Comparison of ENCODE assay signal across 8 cellular contexts in genomic region chr17:68199837-68200688, GRCh38. TPM values are rescaled to one million over a fixed set of nuclear protein-coding genes. Genes with fewer than 3 reads are reported as not detected.
DNase-seq lines count a peak whose midpoint lies in the region; ATAC-seq and TF ChIP-seq lines count a peak whose summit lies in the region.

No MANE protein-coding gene starts in this region.

- CTCF ChIA-PET in MCF 10A (lab: Yijun Ruan, JAX): interaction anchor here (0.6 to 4.7 kb wide), 15 partner anchors 8 to 273 kb away, joined by 3 to 40 read pairs (median 5); no protein-coding TSS in a partner anchor

- H3K27ac ChIP-seq in Karpas-422 (ENCODE audit: low read length) (no peak overlapping the region), testis (no peak overlapping the region)

- intact Hi-C loops in MCF 10A (cut with micrococcal nuclease): loop anchor here (1.0 kb wide), 1 partner anchor 28 kb away; no protein-coding TSS in a partner anchor
- intact Hi-C loops in testis (cut with DNase I; ENCODE audit: low total_unique reads): no loop called here

- TF ChIP-seq CTCF in MCF 10A (IDR thresholded peaks at IDR 0.05; ENCODE audit: unreplicated experiment) (no peak), nephron progenitor cell (IDR thresholded peaks at IDR 0.05) (no peak), testis (IDR thresholded peaks at IDR 0.05) (no peak)

- peaks cover 45% of the 10 kb centered on the region for H3K27me3 Mint-ChIP-seq in MCF 10A (ENCODE audit: insufficient read depth, unreplicated experiment)
- peaks cover 100% of the 10 kb centered on the region for H3K27me3 Mint-ChIP-seq in nephron progenitor cell (ENCODE audit: low read depth, poor library complexity)

- TF ChIP-seq POLR2A in testis (IDR thresholded peaks at IDR 0.05): no peak

- H3K4me3 ChIP-seq in Karpas-422 (ENCODE audit: low read length) (peak overlapping the region; percentile 72), testis (peak overlapping the region in 1 of 2 donors; percentile 9)

- POLR2A ChIA-PET in MCF 10A (lab: Yijun Ruan, JAX): interaction anchor here (1.3 kb wide), 1 partner anchor 49 kb away, joined by 5 read pairs; no protein-coding TSS in a partner anchor

- 2 to 8% methylated on average over 7 to 30 of the region's 30 CpGs for WGBS in testis, 2 donors

- H3K79me2 ChIP-seq in Karpas-422 (ENCODE audit: low read length): no peaks in the 10 kb centered on the region

- H4K20me1 ChIP-seq in Karpas-422 (ENCODE audit: insufficient read depth, low read depth, low read length): no peaks in the 10 kb centered on the region

- H3K9ac ChIP-seq in Karpas-422 (ENCODE audit: low read length): peak overlapping the region; percentile 81

- H2AFZ ChIP-seq in Karpas-422 (ENCODE audit: low read length): peak overlapping the region; percentile 69; the same call in 1 of the 2 replicates

- H3K27ac Mint-ChIP-seq in MCF 10A (ENCODE audit: low read depth, unreplicated experiment): no peak overlapping the region
- H3K27ac Mint-ChIP-seq in nephron progenitor cell: no peak overlapping the region

- peak; percentile 12 for DNase-seq in COLO668 (lab: John Stamatoyannopoulos, UW; ENCODE audit: unreplicated experiment)
- peak; percentile 44 for DNase-seq in Karpas-422
- DNase-seq in MCF 10A (ENCODE audit: unreplicated experiment): no peak
- DNase-seq in nephron progenitor cell: no peak
- no peak for DNase-seq in GF-D8 (lab: John Stamatoyannopoulos, UW)
- no peak for DNase-seq in testis

- peaks cover 50% of the 10 kb centered on the region for H3K4me1 ChIP-seq in Karpas-422 (ENCODE audit: low read length)
- peaks cover 40% of the 10 kb centered on the region for H3K4me1 ChIP-seq in testis

- H3K4me1 Mint-ChIP-seq in MCF 10A (ENCODE audit: insufficient read depth, unreplicated experiment) (no peaks in the 10 kb centered on the region), nephron progenitor cell (peaks cover 16% of the 10 kb centered on the region)

- no TSS peak for BruUV-seq in MCF 10A (replicated peaks; lab: Mats Ljungman, UMichigan)

- H3K36me3 Mint-ChIP-seq in MCF 10A (ENCODE audit: insufficient read depth, unreplicated experiment) (no peaks in the 10 kb centered on the region), nephron progenitor cell (ENCODE audit: low read depth) (no peaks in the 10 kb centered on the region)

- peak overlapping the region; percentile 21 for H3K4me3 Mint-ChIP-seq in MCF 10A (ENCODE audit: unreplicated experiment)
- peak overlapping the region; percentile 64 for H3K4me3 Mint-ChIP-seq in nephron progenitor cell

- H3K27me3 ChIP-seq in Karpas-422 (ENCODE audit: low read length) (no peaks in the 10 kb centered on the region), testis (no peaks in the 10 kb centered on the region)

- H3K9me2 ChIP-seq in Karpas-422 (replicated peaks; ENCODE audit: insufficient read depth, low read length): no peaks in the 10 kb centered on the region

- H3K9me3 Mint-ChIP-seq in MCF 10A (ENCODE audit: unreplicated experiment): no peaks in the 10 kb centered on the region
- no peaks in the 10 kb centered on the region for H3K9me3 Mint-ChIP-seq in nephron progenitor cell

- no peaks in the 10 kb centered on the region for H3K9me3 ChIP-seq in Karpas-422 (ENCODE audit: low read length)
- H3K9me3 ChIP-seq in testis: no peaks in the 10 kb centered on the region

- no peak for ATAC-seq in GM18868 (IDR thresholded peaks at IDR 0.05; ENCODE audit: unreplicated experiment)
- no peak for ATAC-seq in HG02981 (IDR thresholded peaks at IDR 0.05; ENCODE audit: unreplicated experiment)

- no peaks in the 10 kb centered on the region for H3K36me3 ChIP-seq in Karpas-422 (ENCODE audit: insufficient read depth, low read length)
- H3K36me3 ChIP-seq in testis (ENCODE audit: low read depth, missing control alignments): no peaks in the 10 kb centered on the region

- peak overlapping the region; percentile 88 for H3K4me2 ChIP-seq in Karpas-422 (ENCODE audit: low read depth, low read length, poor library complexity, severe bottlenecking)

RNA-seq across cellular contexts. Expression of gene AMZ2, which starts 47.8 kb away (rescaled TPM):
- 66.7 and 136 TPM in 2 replicates for total RNA-seq in Karpas-422 (2014; rRNA removed; shearing (Covaris generic); ENCODE audit: low replicate concordance)
- total RNA-seq in MCF 10A (2022) (127 and 147 TPM in 2 replicates), testis (100 to 1,000 TPM; 143 to 201 TPM)
- 457 TPM for polyA plus RNA-seq in testis (ENCODE audit: insufficient read depth, low read depth, low replicate concordance)

Comparison
In these comparisons a context has a peak if more than half of its experiments do, and no peak if none do; other contexts are left out.
1. DNase-seq: peak in COLO668 (single experiment) and Karpas-422 (single experiment); none in MCF 10A (single experiment), nephron progenitor cell (single experiment), GF-D8 (single experiment) and testis (single experiment).